ENCODE assay signal across 19 cellular contexts in the genomic region with DNA sequence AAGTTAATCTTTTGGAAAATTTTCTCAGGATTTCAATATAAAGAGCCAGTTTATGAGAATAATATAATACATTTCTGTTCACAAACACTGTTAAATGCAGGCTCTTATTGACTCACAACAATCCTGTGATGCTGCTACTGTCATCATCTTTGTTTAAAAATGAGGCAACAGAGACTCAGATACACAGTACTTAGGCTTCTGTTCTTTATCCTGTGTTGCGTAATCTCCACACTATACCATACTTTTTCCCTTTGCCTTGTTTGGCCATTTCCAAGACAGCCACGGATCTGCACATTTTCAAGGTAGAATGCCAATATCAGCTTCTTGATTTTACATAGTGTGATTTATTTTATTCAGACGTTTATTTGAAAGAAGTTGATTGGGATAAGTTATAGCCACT.
DNase-seq lines count a peak whose midpoint lies in the region; ATAC-seq, FAIRE-seq and TF ChIP-seq lines count a peak whose summit lies in the region.
"Had no signal": no experiment of that assay in that cellular context is flagged by ENCODE, and none has a peak within 500 bp of the region (broad histone marks: within the 10 kb centered on the region; RNA-seq: fewer than 3 reads in every experiment).

No MANE protein-coding gene starts in this region.

- peak; percentile 37 for ATAC-seq in left lobe of liver
- ATAC-seq in activated T-cell treated with anti-CD3 and anti-CD28 coated beads, Interleukin-2, amount 50 U/mL, for 4 hours = no peak
- ATAC-seq: body of pancreas; stimulated activated naive CD8-positive, alpha-beta T cell treated with anti-CD3 and anti-CD28 coated beads, Interleukin-15, Interleukin-2, amounts not matched to agents 100 U/mL and 50 U/mL, for 24 hours; WTC11 had no signal

- no peaks in the 10 kb centered on the region for H3K9me3 Mint-ChIP-seq in activated T-cell treated with anti-CD3 and anti-CD28 coated beads, Interleukin-2, amount 50 U/mL, for 4 hours
- H3K9me3 Mint-ChIP-seq: WTC11 had no signal

- H3K4me3 Mint-ChIP-seq in activated T-cell treated with anti-CD3 and anti-CD28 coated beads, Interleukin-2, amount 50 U/mL, for 4 hours = no peak overlapping the region
- H3K4me3 Mint-ChIP-seq: WTC11 had no signal

- H3K4me3 ChIP-seq in NB4 (ENCODE audit: low read depth, low read length) (no peak overlapping the region), bronchial epithelial cell (ENCODE audit: low read depth, low read length) (no peak overlapping the region)
- H3K4me3 ChIP-seq: body of pancreas, skin epidermis had no signal

- TF ChIP-seq POLR2A in NB4 (IDR thresholded peaks at IDR 0.05; ENCODE audit: extremely low read depth, insufficient read length) = no peak

- TF ChIP-seq CTCF in NB4 (IDR thresholded peaks at IDR 0.05; ENCODE audit: low read depth, low read length) (no peak), bronchial epithelial cell (IDR thresholded peaks at IDR 0.05; ENCODE audit: insufficient read depth, low read length, severe bottlenecking) (no peak)

- H3K27me3 ChIP-seq in bronchial epithelial cell (ENCODE audit: control insufficient read depth, insufficient read depth, low read length) = no peaks in the 10 kb centered on the region
- H3K27me3 ChIP-seq: BE2C, body of pancreas, neutrophil had no signal

- peaks cover 13% of the 10 kb centered on the region for H3K27me3 Mint-ChIP-seq in activated T-cell treated with anti-CD3 and anti-CD28 coated beads, Interleukin-2, amount 50 U/mL, for 4 hours (ENCODE audit: low read depth)

- DNase-seq in EL = peak; percentile 52
- peak; percentile 18 for DNase-seq in NB4 (ENCODE audit: low read depth)
- DNase-seq in bronchial epithelial cell (ENCODE audit: low read depth) = peak; percentile 57
- DNase-seq in left lobe of liver (ENCODE audit: low spot score) = no peak
- DNase-seq in NCI-H2107 (lab: John Stamatoyannopoulos, UW) = no peak
- DNase-seq in AG08396 (ENCODE audit: low spot score) = no peak
- no peak for DNase-seq in activated T-cell treated with anti-CD3 and anti-CD28 coated beads, Interleukin-2, amount 50 U/mL, for 4 hours
- no peak for DNase-seq in CD1c-positive myeloid dendritic cell (ENCODE audit: extremely low spot score)
- DNase-seq: BE2C; body of pancreas; DMS 273 treated with DMSO at 0.1 percent for 48 hours; glutamatergic neuron; NCI-H1092 treated with DMSO at 0.1 percent for 48 hours; NCI-H2227 treated with DMSO at 0.1 percent for 48 hours; stimulated activated naive CD8-positive, alpha-beta T cell treated with anti-CD3 and anti-CD28 coated beads, Interleukin-15, Interleukin-2, amounts not matched to agents 100 U/mL and 50 U/mL, for 24 hours had no signal

- H3K36me3 Mint-ChIP-seq in activated T-cell treated with anti-CD3 and anti-CD28 coated beads, Interleukin-2, amount 50 U/mL, for 4 hours (ENCODE audit: insufficient read depth) = no peaks in the 10 kb centered on the region
- H3K36me3 Mint-ChIP-seq: WTC11 had no signal

- FAIRE-seq in bronchial epithelial cell (lab: Jason Lieb, UNC) = no peak
- FAIRE-seq: HTR-8/SVneo had no signal

- no peaks in the 10 kb centered on the region for H3K36me3 ChIP-seq in bronchial epithelial cell (ENCODE audit: control insufficient read depth, insufficient read depth, low read length)
- H3K36me3 ChIP-seq: BE2C, neutrophil had no signal

- H3K4me1 Mint-ChIP-seq in activated T-cell treated with anti-CD3 and anti-CD28 coated beads, Interleukin-2, amount 50 U/mL, for 4 hours (ENCODE audit: low read depth) = no peaks in the 10 kb centered on the region
- H3K4me1 Mint-ChIP-seq: WTC11 had no signal

Comparison
In these comparisons a context has a peak if more than half of its experiments do, and no peak if none do; other contexts are left out.
1. DNase-seq: peak in EL (single experiment), NB4 (single experiment) and bronchial epithelial cell (single experiment); none in left lobe of liver (single experiment), NCI-H2107 (single experiment), AG08396 (single experiment), activated T-cell treated with anti-CD3 and anti-CD28 coated beads, Interleukin-2, amount 50 U/mL, for 4 hours (single experiment) and CD1c-positive myeloid dendritic cell (single experiment).